In the genomic region with DNA sequence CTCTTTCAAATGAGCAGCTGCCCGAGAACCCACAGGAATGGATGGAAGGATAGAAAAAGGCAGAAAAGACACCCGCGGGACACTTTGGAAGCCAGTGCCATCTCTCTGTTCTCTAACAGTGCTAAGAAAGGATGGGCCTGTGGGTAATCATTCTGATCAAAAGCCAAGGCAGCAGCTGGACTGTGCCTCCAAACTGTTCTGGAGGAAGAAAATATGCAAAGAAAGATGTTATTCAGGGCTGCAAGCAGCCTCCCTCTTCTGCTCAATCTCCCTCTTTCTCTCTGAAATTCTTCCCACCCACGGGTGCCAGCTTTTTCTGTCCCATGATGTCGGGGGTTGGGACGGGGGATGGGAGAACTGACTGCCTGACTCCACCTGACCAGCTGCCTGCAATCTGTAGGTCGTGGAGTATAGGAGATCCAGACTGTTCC, we compare ENCODE assay signal across 15 cellular contexts. TPM values are rescaled to one million over a fixed set of nuclear protein-coding genes. Genes with fewer than 3 reads are reported as not detected.
A peak's percentile ranks its signal among the peaks of the same experiment; 100 is the strongest.
DNase-seq lines count a peak whose midpoint lies in the region; ATAC-seq and TF ChIP-seq lines count a peak whose summit lies in the region.
"Had no signal": no experiment of that assay in that cellular context is flagged by ENCODE, and none has a peak within 500 bp of the region (broad histone marks: within the 10 kb centered on the region; RNA-seq: fewer than 3 reads in every experiment).

No MANE protein-coding gene starts in this region.

- H3K9me3 ChIP-seq in tibial artery: no peaks in the 10 kb centered on the region
- H3K9me3 ChIP-seq: ovary, SJCRH30, stomach had no signal

- H3K27me3 ChIP-seq in tibial artery: no peaks in the 10 kb centered on the region
- H3K27me3 ChIP-seq: ovary, SJCRH30, stomach had no signal

- H3K36me3 ChIP-seq in tibial artery: no peaks in the 10 kb centered on the region
- H3K36me3 ChIP-seq: ovary, SJCRH30, stomach had no signal

- TF ChIP-seq CTCF in choroid plexus epithelial cell (conservative IDR thresholded peaks at IDR 0.05; ENCODE audit: low read depth, low read length) (no peak), tibial artery (IDR thresholded peaks at IDR 0.05) (no peak)

- intact Hi-C loops in tibial artery (cut with DNase I; ENCODE audit: low total_unique reads): no loop called here

- no peak overlapping the region for H3K27ac Mint-ChIP-seq in activated T-helper 17 cell treated with anti-CD3 and anti-CD28 coated beads, Interleukin-2, amount 50 U/mL, for 72 hours
- H3K27ac Mint-ChIP-seq: WTC11 had no signal

- no peak for ATAC-seq in activated T-helper 17 cell treated with anti-CD3 and anti-CD28 coated beads, Interleukin-2, amount 50 U/mL, for 72 hours (replicated peaks)
- ATAC-seq: WTC11 had no signal

- peaks cover 0 to 17% (median 9%) of the 10 kb centered on the region in 4 donors for H3K4me1 ChIP-seq in tibial artery

- peak; percentile 17 for DNase-seq in NCI-H1092 treated with DMSO at 0.1 percent for 48 hours (lab: John Stamatoyannopoulos, UW)
- no peak for DNase-seq in NCI-H1092 (lab: John Stamatoyannopoulos, UW)
- DNase-seq in choroid plexus epithelial cell (ENCODE audit: low read depth): peak; percentile 36
- peak; percentile 53 for DNase-seq in middle frontal gyrus (ENCODE audit: extremely low spot score, low spot score)
- peak in 1 of 2 donors; percentile 61 for DNase-seq in tibial artery
- no peak for DNase-seq in iPS-NIHi11 (ENCODE audit: low spot score)
- DNase-seq in SW 1271 (lab: John Stamatoyannopoulos, UW): no peak
- DNase-seq: activated T-cell treated with anti-CD3 and anti-CD28 coated beads, Interleukin-2, amount 50 U/mL, for 1 hour; NCI-H510A; stomach had no signal

- H3K4me3 ChIP-seq in choroid plexus epithelial cell (ENCODE audit: low read depth, low read length) (no peak overlapping the region), tibial artery (no peak overlapping the region)
- H3K4me3 ChIP-seq: ovary, SJCRH30, stomach had no signal

- H3K27ac ChIP-seq in tibial artery: peak overlapping the region; percentile 39 to 59
- H3K27ac ChIP-seq: ovary had no signal

- H3K36me3 Mint-ChIP-seq in activated T-helper 17 cell treated with anti-CD3 and anti-CD28 coated beads, Interleukin-2, amount 50 U/mL, for 72 hours (ENCODE audit: low read depth): no peaks in the 10 kb centered on the region

- H3K9me3 Mint-ChIP-seq in activated T-helper 17 cell treated with anti-CD3 and anti-CD28 coated beads, Interleukin-2, amount 50 U/mL, for 72 hours: no peaks in the 10 kb centered on the region

- H3K4me1 Mint-ChIP-seq in activated T-helper 17 cell treated with anti-CD3 and anti-CD28 coated beads, Interleukin-2, amount 50 U/mL, for 72 hours: no peaks in the 10 kb centered on the region

- H3K27me3 Mint-ChIP-seq in activated T-helper 17 cell treated with anti-CD3 and anti-CD28 coated beads, Interleukin-2, amount 50 U/mL, for 72 hours: no peaks in the 10 kb centered on the region

- no peak overlapping the region for H3K4me3 Mint-ChIP-seq in activated T-helper 17 cell treated with anti-CD3 and anti-CD28 coated beads, Interleukin-2, amount 50 U/mL, for 72 hours
- H3K4me3 Mint-ChIP-seq: WTC11 had no signal

RNA-seq across cellular contexts. Expression of gene FTH1, which starts 37.8 kb away (rescaled TPM):
- total RNA-seq in activated T-helper 17 cell treated with anti-CD3 and anti-CD28 coated beads, Interleukin-2, amount 50 U/mL, for 72 hours: 1,000 to 10,000 TPM in 1 of 2 donors, 100 to 1,000 TPM in 1; 701 to 1,114 TPM

RNA-seq across cellular contexts. Expression of gene BEST1, which starts 55.1 kb away (rescaled TPM):
- under 1 TPM; 0.05 to 0.24 TPM for total RNA-seq in activated T-helper 17 cell treated with anti-CD3 and anti-CD28 coated beads, Interleukin-2, amount 50 U/mL, for 72 hours
- total RNA-seq: Daoy had no signal

Comparison
In these comparisons a context has a peak if more than half of its experiments do, and no peak if none do; other contexts are left out.
1. DNase-seq: peak in NCI-H1092 treated with DMSO at 0.1 percent for 48 hours (single experiment), choroid plexus epithelial cell (single experiment) and middle frontal gyrus (single experiment); none in NCI-H1092 (single experiment), iPS-NIHi11 (single experiment) and SW 1271 (0 of 2).